27 cellular contexts compared by ENCODE assay signal in genomic region chr22:35683560-35683959, GRCh38. TPM values are rescaled to one million over a fixed set of nuclear protein-coding genes. Genes with fewer than 3 reads are reported as not detected.
"Had no signal": no experiment of that assay in that cellular context is flagged by ENCODE, and none has a peak within 500 bp of the region (broad histone marks: within the 10 kb centered on the region; RNA-seq: fewer than 3 reads in every experiment).

No MANE protein-coding gene starts in this region.

- H3K27me3 ChIP-seq: breast epithelium, heart left ventricle, ovary, sigmoid colon, stomach, tibial artery, upper lobe of right lung had no signal

- H3K4me3 ChIP-seq: breast epithelium, heart left ventricle, ovary, sigmoid colon, smooth muscle cell, stomach, tibial artery, upper lobe of right lung had no signal

- H3K4me1 Mint-ChIP-seq: endodermal cell had no signal

- H3K27me3 Mint-ChIP-seq: T-helper 17 cell had no signal

- H3K4me1 ChIP-seq: breast epithelium, sigmoid colon, stomach, tibial artery, upper lobe of right lung had no signal

- H3K4me3 Mint-ChIP-seq: activated T-helper 1 cell treated with anti-CD3 and anti-CD28 coated beads, Interleukin-12 subunit alpha, Interleukin-12 subunit beta, Interleukin-2, Interleukin-4 antibody, amounts not matched to agents 30 ng/mL and 10 ng/mL and 1 ng/mL, durations not matched to agents 14 hours and 24 hours and 36 hours; dendritic cell treated with granulocyte-macrophage colony-stimulating factor and Interleukin-4, amounts not matched to agents 40 ng/mL and 50 ng/mL, for 4 days; endodermal cell; immature natural killer cell; naive thymus-derived CD4-positive, alpha-beta T cell; stimulated activated naive B cell treated with anti-CD40 and anti-IgM and Interleukin-4, amounts not matched to agents 10 μg/mL and 1 μg/mL and 100 μg/mL, for 72 hours; T-helper 17 cell had no signal

- H3K36me3 ChIP-seq: breast epithelium, heart left ventricle, ovary, sigmoid colon, stomach, tibial artery, upper lobe of right lung had no signal

- H3K27ac ChIP-seq: breast epithelium, ovary, sigmoid colon, stomach, tibial artery, upper lobe of right lung had no signal

- DNase-seq: activated CD4-positive, alpha-beta T cell treated with anti-CD3 and anti-CD28 coated beads, Interleukin-2, amount 50 U/mL, for 1 hour; activated gamma-delta T cell treated with Interleukin-2 at 50 U/mL for 16 hours; activated T-cell treated with anti-CD3 and anti-CD28 coated beads for 4 hours; central memory CD4-positive, alpha-beta T cell; immature natural killer cell; naive thymus-derived CD4-positive, alpha-beta T cell; retina; sigmoid colon; stimulated activated CD4-positive, alpha-beta T cell treated with anti-CD3 and anti-CD28 coated beads, Interleukin-1b, Interleukin-23, amount 100 ng/mL, for 48 hours; stimulated activated naive B cell treated with anti-CD40 and anti-IgM and Interleukin-4, amounts not matched to agents 10 μg/mL and 1 μg/mL and 100 μg/mL, for 72 hours; stomach; T-helper 17 cell; T1000; tibial artery; upper lobe of right lung had no signal

- H3K9me3 Mint-ChIP-seq: dendritic cell treated with granulocyte-macrophage colony-stimulating factor and Interleukin-4, amounts not matched to agents 40 ng/mL and 50 ng/mL, for 4 days had no signal

- H3K9me3 ChIP-seq: stomach, tibial artery, upper lobe of right lung had no signal

- ATAC-seq: activated naive CD4-positive, alpha-beta T cell treated with anti-CD3 and anti-CD28 coated beads, Interleukin-2, amount 50 U/mL, for 72 hours; esophagus mucosa; naive thymus-derived CD4-positive, alpha-beta T cell; stimulated activated naive B cell treated with anti-CD40 and anti-IgM and Interleukin-4, amounts not matched to agents 10 μg/mL and 1 μg/mL and 100 μg/mL, for 72 hours; T-helper 17 cell; upper lobe of right lung had no signal

- H3K27ac Mint-ChIP-seq: activated T-helper 1 cell treated with anti-CD3 and anti-CD28 coated beads, Interleukin-12 subunit alpha, Interleukin-12 subunit beta, Interleukin-2, Interleukin-4 antibody, amounts not matched to agents 30 ng/mL and 10 ng/mL and 1 ng/mL, durations not matched to agents 14 hours and 24 hours and 36 hours; dendritic cell treated with granulocyte-macrophage colony-stimulating factor and Interleukin-4, amounts not matched to agents 40 ng/mL and 50 ng/mL, for 4 days; endodermal cell; progenitor cell of endocrine pancreas; stimulated activated naive B cell treated with anti-CD40 and anti-IgM and Interleukin-4, amounts not matched to agents 10 μg/mL and 1 μg/mL and 100 μg/mL, for 72 hours; T-helper 17 cell had no signal

- H3K4me2 ChIP-seq: smooth muscle cell had no signal

RNA-seq across cellular contexts. Expression of gene APOL5, which starts 34.1 kb away (rescaled TPM):
- total RNA-seq: activated naive CD4-positive, alpha-beta T cell treated with anti-CD3 and anti-CD28 coated beads, Interleukin-2, amount 50 U/mL, for 72 hours; activated T-helper 1 cell treated with anti-CD3 and anti-CD28 coated beads, Interleukin-12 subunit alpha, Interleukin-12 subunit beta, Interleukin-2, Interleukin-4 antibody, amounts not matched to agents 30 ng/mL and 10 ng/mL and 1 ng/mL, durations not matched to agents 14 hours and 24 hours and 36 hours; breast epithelium; endodermal cell; esophagus mucosa; heart left ventricle; kidney epithelial cell; lower leg skin; naive thymus-derived CD4-positive, alpha-beta T cell; ovary; progenitor cell of endocrine pancreas; sigmoid colon; smooth muscle cell; stomach; T-helper 17 cell; upper lobe of right lung had no signal
- polyA plus RNA-seq: immature natural killer cell; naive thymus-derived CD4-positive, alpha-beta T cell; ovary; sigmoid colon; smooth muscle cell; stomach had no signal

RNA-seq across cellular contexts. Expression of gene APOL6, which starts 35.3 kb away (rescaled TPM):
- total RNA-seq: endodermal cell had no signal
